In genomic region chr3:60202052-60202753, GRCh38 we compare ENCODE assay signal across 1 cellular context.
TF ChIP-seq lines count a peak whose summit lies in the region.

No MANE protein-coding gene starts in this region.

TF ChIP-seq in GM23338, 12 proteins besides CTCF, POLR2A, EP300 and RAD21 (continued from another document):
- TF ChIP-seq ZNF462 (CRISPR knock-in tag; IDR thresholded peaks at IDR 0.05): no peak
- no peak for TF ChIP-seq EZH2phosphoT487 (IDR thresholded peaks at IDR 0.05; ENCODE audit: unreplicated experiment)
- no peak for TF ChIP-seq STAT1 (IDR thresholded peaks at IDR 0.05; ENCODE audit: unreplicated experiment)
- TF ChIP-seq CREB1 (CRISPR knock-in tag; IDR thresholded peaks at IDR 0.05; ENCODE audit: low read depth): no peak
- TF ChIP-seq ZNF114 (CRISPR knock-in tag; IDR thresholded peaks at IDR 0.05): no peak
- TF ChIP-seq ZNF331 (CRISPR knock-in tag; IDR thresholded peaks at IDR 0.05; ENCODE audit: low read depth): no peak
- no peak for TF ChIP-seq JUNB (IDR thresholded peaks at IDR 0.05; ENCODE audit: unreplicated experiment)
